ENCODE assay signal across 19 cellular contexts in genomic region chr16:2166263-2167080, GRCh38. TPM values are rescaled to one million over a fixed set of nuclear protein-coding genes. Genes with fewer than 3 reads are reported as not detected.
"Had no signal": no experiment of that assay in that cellular context is flagged by ENCODE, and none has a peak within 500 bp of the region (broad histone marks: within the 10 kb centered on the region; RNA-seq: fewer than 3 reads in every experiment).

No MANE protein-coding gene starts in this region.

- H3K4me1 Mint-ChIP-seq: activated T-helper 17 cell treated with anti-CD3 and anti-CD28 coated beads, Interleukin-2, amount 50 U/mL, for 72 hours had no signal

- H3K27ac Mint-ChIP-seq: activated T-helper 17 cell treated with anti-CD3 and anti-CD28 coated beads, Interleukin-2, amount 50 U/mL, for 72 hours; dendritic cell treated with granulocyte-macrophage colony-stimulating factor and Interleukin-4, amounts not matched to agents 40 ng/mL and 50 ng/mL, for 4 days; stimulated activated naive B cell treated with anti-CD40 and anti-IgM and Interleukin-4, amounts not matched to agents 10 μg/mL and 1 μg/mL and 100 μg/mL, for 72 hours had no signal

- H3K27ac ChIP-seq: ascending aorta, hepatocyte, lower lobe of right lung, neutrophil, pancreas, thoracic aorta, WERI-Rb-1 had no signal

- H3K9me3 Mint-ChIP-seq: activated T-helper 17 cell treated with anti-CD3 and anti-CD28 coated beads, Interleukin-2, amount 50 U/mL, for 72 hours; dendritic cell treated with granulocyte-macrophage colony-stimulating factor and Interleukin-4, amounts not matched to agents 40 ng/mL and 50 ng/mL, for 4 days; natural killer cell; stimulated activated naive B cell treated with anti-CD40 and anti-IgM and Interleukin-4, amounts not matched to agents 10 μg/mL and 1 μg/mL and 100 μg/mL, for 72 hours had no signal

- H3K4me1 ChIP-seq: ascending aorta, pancreas had no signal

- H3K4me3 ChIP-seq: ascending aorta, hepatocyte, lower lobe of right lung, pancreas, thoracic aorta had no signal

- H3K36me3 Mint-ChIP-seq: natural killer cell had no signal

- DNase-seq: activated CD4-positive, alpha-beta T cell treated with anti-CD3 and anti-CD28 coated beads for 1 hour; activated naive CD4-positive, alpha-beta T cell treated with Interleukin-2 at 50 U/mL for 16 hours; effector CD8-positive, alpha-beta T cell; left cardiac atrium; lower lobe of right lung; natural killer cell; pancreas; stimulated activated CD4-positive, alpha-beta T cell treated with anti-CD3 and anti-CD28 coated beads, Interleukin-4, amount 100 ng/mL, for 24 hours; stimulated activated naive B cell treated with anti-CD40 and anti-IgM and Interleukin-4, amounts not matched to agents 10 μg/mL and 1 μg/mL and 100 μg/mL, for 72 hours; WERI-Rb-1 had no signal

- ATAC-seq: activated T-helper 17 cell treated with anti-CD3 and anti-CD28 coated beads, Interleukin-2, amount 50 U/mL, for 72 hours; left cardiac atrium; lower lobe of right lung; natural killer cell; pancreas; sciatic nerve; stimulated activated naive B cell treated with anti-CD40 and anti-IgM and Interleukin-4, amounts not matched to agents 10 μg/mL and 1 μg/mL and 100 μg/mL, for 72 hours had no signal

- H3K27me3 ChIP-seq: ascending aorta, hepatocyte, neutrophil, pancreas had no signal

- H3K4me3 Mint-ChIP-seq: activated T-helper 17 cell treated with anti-CD3 and anti-CD28 coated beads, Interleukin-2, amount 50 U/mL, for 72 hours; dendritic cell treated with granulocyte-macrophage colony-stimulating factor and Interleukin-4, amounts not matched to agents 40 ng/mL and 50 ng/mL, for 4 days; natural killer cell; stimulated activated naive B cell treated with anti-CD40 and anti-IgM and Interleukin-4, amounts not matched to agents 10 μg/mL and 1 μg/mL and 100 μg/mL, for 72 hours had no signal

- H3K27me3 Mint-ChIP-seq: activated T-helper 17 cell treated with anti-CD3 and anti-CD28 coated beads, Interleukin-2, amount 50 U/mL, for 72 hours; dendritic cell treated with granulocyte-macrophage colony-stimulating factor and Interleukin-4, amounts not matched to agents 40 ng/mL and 50 ng/mL, for 4 days; stimulated activated naive B cell treated with anti-CD40 and anti-IgM and Interleukin-4, amounts not matched to agents 10 μg/mL and 1 μg/mL and 100 μg/mL, for 72 hours had no signal

- H3K9me3 ChIP-seq: ascending aorta, lower lobe of right lung, neutrophil, pancreas, thoracic aorta had no signal

RNA-seq across cellular contexts. Expression of gene RAB26, which starts 18.0 kb away (rescaled TPM):
- total RNA-seq: ascending aorta; mesenteric fat pad; T-helper 2 cell treated with Interferon-gamma antibody and Interleukin-4, amounts not matched to agents 100 ng/mL and 5 ng/mL, for 36 hours; thoracic aorta had no signal

RNA-seq across cellular contexts. Expression of gene CASKIN1, which starts 29.9 kb away (rescaled TPM):
- total RNA-seq: ascending aorta, natural killer cell, thoracic aorta had no signal
